ENCODE assay signal across 8 cellular contexts in the genomic region with DNA sequence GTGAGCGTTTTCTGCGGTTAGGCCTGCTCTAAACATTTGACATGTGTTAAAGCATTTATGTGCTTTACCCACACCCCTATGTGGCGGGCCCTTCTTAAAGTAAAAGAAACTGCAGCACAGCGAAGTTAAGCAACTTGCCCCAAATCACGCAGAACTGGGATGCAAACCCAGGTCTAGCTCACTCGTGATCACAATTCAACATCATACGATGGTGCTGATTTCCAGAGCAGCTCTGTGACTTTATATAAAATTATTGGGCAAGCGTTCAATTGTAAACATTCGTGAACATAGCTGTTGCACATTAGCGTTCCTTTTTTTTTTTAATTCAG. TPM values are rescaled to one million over a fixed set of nuclear protein-coding genes. Genes with fewer than 3 reads are reported as not detected.
DNase-seq lines count a peak whose midpoint lies in the region; ATAC-seq and TF ChIP-seq lines count a peak whose summit lies in the region.

No MANE protein-coding gene starts in this region.

- no peaks in the 10 kb centered on the region for H3K27me3 Mint-ChIP-seq in dendritic cell treated with granulocyte-macrophage colony-stimulating factor and Interleukin-4, amounts not matched to agents 40 ng/mL and 50 ng/mL, for 4 days

- H3K9me2 ChIP-seq in Karpas-422 (replicated peaks; ENCODE audit: insufficient read depth, low read length): no peaks in the 10 kb centered on the region

- peak overlapping the region; percentile 71 for H3K4me3 ChIP-seq in AG10803 (ENCODE audit: low read length)
- H3K4me3 ChIP-seq in Karpas-422 (ENCODE audit: low read length): peak overlapping the region; percentile 76
- H3K4me3 ChIP-seq in muscle layer of colon (ENCODE audit: low read depth in 1 of 2, low read length in 2 of 2): peak overlapping the region; percentile 67 to 96

- H3K79me2 ChIP-seq in Karpas-422 (ENCODE audit: low read length): no peaks in the 10 kb centered on the region

- DNase-seq in AG10803 (ENCODE audit: low read depth) (no peak), Karpas-422 (no peak), occipital lobe (lab: John Stamatoyannopoulos, UW) (no peak), COLO668 (lab: John Stamatoyannopoulos, UW; ENCODE audit: unreplicated experiment) (no peak)

- no peak for TF ChIP-seq CTCF in AG10803 (conservative IDR thresholded peaks at IDR 0.05; ENCODE audit: low read length)

- H3K36me3 ChIP-seq in Karpas-422 (ENCODE audit: insufficient read depth, low read length) (no peaks in the 10 kb centered on the region), muscle layer of colon (ENCODE audit: insufficient read depth, low read length) (no peaks in the 10 kb centered on the region)

- H3K27ac ChIP-seq in Karpas-422 (ENCODE audit: low read length) (peak overlapping the region; percentile 45), muscle layer of colon (ENCODE audit: low read depth, low read length) (peak overlapping the region; percentile 97)

- H3K4me3 Mint-ChIP-seq in dendritic cell treated with granulocyte-macrophage colony-stimulating factor and Interleukin-4, amounts not matched to agents 40 ng/mL and 50 ng/mL, for 4 days: peak overlapping the region; percentile 77

- peak overlapping the region; percentile 92 for H3K27ac Mint-ChIP-seq in dendritic cell treated with granulocyte-macrophage colony-stimulating factor and Interleukin-4, amounts not matched to agents 40 ng/mL and 50 ng/mL, for 4 days

- no peaks in the 10 kb centered on the region for H3K9me3 ChIP-seq in Karpas-422 (ENCODE audit: low read length)
- no peaks in the 10 kb centered on the region for H3K9me3 ChIP-seq in muscle layer of colon (ENCODE audit: low read length)

- H3K4me2 ChIP-seq in Karpas-422 (ENCODE audit: low read depth, low read length, poor library complexity, severe bottlenecking): peak overlapping the region; percentile 92

- no peaks in the 10 kb centered on the region for H3K36me3 Mint-ChIP-seq in dendritic cell treated with granulocyte-macrophage colony-stimulating factor and Interleukin-4, amounts not matched to agents 40 ng/mL and 50 ng/mL, for 4 days (ENCODE audit: low read depth)

- H3K9ac ChIP-seq in Karpas-422 (ENCODE audit: low read length) (peak overlapping the region; percentile 76), muscle layer of colon (ENCODE audit: low read length) (peak overlapping the region; percentile 92)

- H2AFZ ChIP-seq in Karpas-422 (ENCODE audit: low read length): peak overlapping the region; percentile 81

- no peaks in the 10 kb centered on the region for H3K27me3 ChIP-seq in Karpas-422 (ENCODE audit: low read length)
- H3K27me3 ChIP-seq in muscle layer of colon (ENCODE audit: control insufficient read depth in 1 of 2, insufficient read depth in 2 of 2, low read length in 2 of 2): no peaks in the 10 kb centered on the region

- H3K4me1 ChIP-seq in Karpas-422 (ENCODE audit: low read length) (peaks cover 30% of the 10 kb centered on the region), muscle layer of colon (ENCODE audit: insufficient read depth, low read length) (peaks cover 8% of the 10 kb centered on the region)

- no peaks in the 10 kb centered on the region for H3K9me3 Mint-ChIP-seq in dendritic cell treated with granulocyte-macrophage colony-stimulating factor and Interleukin-4, amounts not matched to agents 40 ng/mL and 50 ng/mL, for 4 days

- H3K4me1 Mint-ChIP-seq in dendritic cell treated with granulocyte-macrophage colony-stimulating factor and Interleukin-4, amounts not matched to agents 40 ng/mL and 50 ng/mL, for 4 days (ENCODE audit: low read depth): peaks cover 6% of the 10 kb centered on the region

- ATAC-seq in GM19023 (IDR thresholded peaks at IDR 0.05; ENCODE audit: unreplicated experiment): no peak
- ATAC-seq in GM18498 (IDR thresholded peaks at IDR 0.05; ENCODE audit: unreplicated experiment): no peak

- intact Hi-C loops in dendritic cell treated with granulocyte-macrophage colony-stimulating factor and Interleukin-4, amounts not matched to agents 40 ng/mL and 50 ng/mL, for 4 days (cut with micrococcal nuclease): loop anchor here (2.0 to 10.0 kb wide), 3 partner anchors 196 to 958 kb away; a partner anchor contains a TSS

- H4K20me1 ChIP-seq in Karpas-422 (ENCODE audit: insufficient read depth, low read depth, low read length): no peaks in the 10 kb centered on the region

RNA-seq across cellular contexts. Expression of a gene that starts 0.7 kb away (rescaled TPM):
- total RNA-seq in Karpas-422 (2014; rRNA removed; shearing (Covaris generic); ENCODE audit: low replicate concordance): 6.2 and 6.8 TPM in 2 replicates
- total RNA-seq in occipital lobe: 1.4 TPM

RNA-seq across cellular contexts. Expression of a gene that starts 27.4 kb away (rescaled TPM):
- total RNA-seq in Karpas-422 (2014; rRNA removed; shearing (Covaris generic); ENCODE audit: low replicate concordance): 0.34 and 0.51 TPM in 2 replicates
- total RNA-seq in occipital lobe: not detected

RNA-seq across cellular contexts. Expression of a gene that starts 35.5 kb away (rescaled TPM):
- not detected in 2 replicates for total RNA-seq in Karpas-422 (2014; rRNA removed; shearing (Covaris generic); ENCODE audit: low replicate concordance)
- 0.78 TPM for total RNA-seq in occipital lobe
